ENCODE assay signal across 20 cellular contexts in genomic region chr1:204940591-204940990, GRCh38.
DNase-seq lines count a peak whose midpoint lies in the region; FAIRE-seq and TF ChIP-seq lines count a peak whose summit lies in the region.
"Had no signal": no experiment of that assay in that cellular context is flagged by ENCODE, and none has a peak within 500 bp of the region (broad histone marks: within the 10 kb centered on the region; RNA-seq: fewer than 3 reads in every experiment).

No MANE protein-coding gene starts in this region.

- DNase-seq in EL (peak; percentile 7), RWPE1 (ENCODE audit: low spot score) (peak; percentile 88), dorsolateral prefrontal cortex (no peak), keratinocyte (ENCODE audit: low read depth, low spot score) (peak; percentile 45), substantia nigra (lab: John Stamatoyannopoulos, UW) (no peak), NCI-H1105 (lab: John Stamatoyannopoulos, UW) (no peak)
- DNase-seq in central memory CD4-positive, alpha-beta T cell: no peak
- DNase-seq: DMS79 treated with DMSO at 0.1 percent for 48 hours, MM.1S, NCI-H1048, NCI-H1436, NCI-H187 treated with DMSO at 0.1 percent for 48 hours, NCI-H2107, NCI-H446 treated with DMSO at 0.1 percent for 48 hours, NCI-H526 treated with DMSO at 0.1 percent for 48 hours, SHP77 had no signal

- H3K27me3 ChIP-seq in dorsolateral prefrontal cortex: no peaks in the 10 kb centered on the region
- H3K27me3 ChIP-seq in keratinocyte (ENCODE audit: control insufficient read depth, extremely low read depth, insufficient read depth, low read length): no peaks in the 10 kb centered on the region

- H3K9me3 ChIP-seq in keratinocyte (ENCODE audit: control insufficient read depth, low read depth, low read length): no peaks in the 10 kb centered on the region
- H3K9me3 ChIP-seq: A549 had no signal

- H3K27ac ChIP-seq in RWPE1: no peak overlapping the region
- H3K27ac ChIP-seq in dorsolateral prefrontal cortex: peak overlapping the region in 49 of 59 donors; percentile 1 to 88 (median 71)
- no peak overlapping the region for H3K27ac ChIP-seq in keratinocyte (ENCODE audit: control insufficient read depth, insufficient read depth, low read length)
- H3K27ac ChIP-seq in substantia nigra (ENCODE audit: low read depth, low read length, poor library complexity, severe bottlenecking): no peak overlapping the region
- H3K27ac ChIP-seq: A549 had no signal

- H3K36me3 ChIP-seq in keratinocyte (ENCODE audit: control insufficient read depth in 2 of 2, extremely low read depth in 1 of 2, insufficient read depth in 2 of 2, low read length in 2 of 2): no peaks in the 10 kb centered on the region

- dilution Hi-C loops in keratinocyte (cut with MboI; ENCODE audit: extremely low pct_ligation_motif_present, low sequenced_read_pairs): no loop called here

- peak overlapping the region; percentile 25 for H3K4me2 ChIP-seq in keratinocyte (ENCODE audit: control insufficient read depth, extremely low read depth, insufficient read depth, low read depth, low read length)
- H3K4me2 ChIP-seq: A549, GM23338 had no signal

- no peaks in the 10 kb centered on the region for H3K79me2 ChIP-seq in keratinocyte (ENCODE audit: control insufficient read depth, insufficient read depth, low read length)

- H3K9me1 ChIP-seq in keratinocyte (ENCODE audit: control insufficient read depth, extremely low read depth, insufficient read depth, low read length): no peaks in the 10 kb centered on the region

- no peak overlapping the region for H2AFZ ChIP-seq in keratinocyte (ENCODE audit: control insufficient read depth, low read length)
- H2AFZ ChIP-seq: GM23338 had no signal

- CTCF ChIA-PET in RWPE1 (lab: Yijun Ruan, JAX): interaction anchor here (0.9 to 4.1 kb wide), 8 partner anchors 11 to 133 kb away, joined by 3 to 27 read pairs (median 8); no protein-coding TSS in a partner anchor

- POLR2A ChIA-PET in RWPE1 (lab: Yijun Ruan, JAX; ENCODE audit: low non-redundant PET): no interaction called here

- H4K20me1 ChIP-seq in keratinocyte (ENCODE audit: control insufficient read depth, extremely low read depth, insufficient read depth, low read length): no peaks in the 10 kb centered on the region

- TF ChIP-seq CTCF in RWPE1 (conservative IDR thresholded peaks at IDR 0.05; ENCODE audit: low read depth) (no peak), dorsolateral prefrontal cortex (IDR thresholded peaks at IDR 0.05 in 54 of 56, conservative IDR thresholded peaks at IDR 0.05 in 2 of 56; ENCODE audit: low read depth in 1 of 56, partially characterized antibody in 56 of 56) (no peak), keratinocyte (optimal IDR thresholded peaks at IDR 0.05 in 1 of 3, IDR thresholded peaks at IDR 0.05 in 1 of 3, conservative IDR thresholded peaks at IDR 0.05 in 1 of 3; ENCODE audit: extremely low read depth in 1 of 3, insufficient read depth in 2 of 3, low read length in 3 of 3) (no peak)

- H3K9ac ChIP-seq in keratinocyte (ENCODE audit: control insufficient read depth, extremely low read depth, insufficient read depth, low read length): no peak overlapping the region

- FAIRE-seq in keratinocyte (lab: Jason Lieb, UNC): peak; percentile 74
- FAIRE-seq: A549, G401.6, GM12892 had no signal

- intact Hi-C loops in dorsolateral prefrontal cortex (cut with DNase I): loop anchor here (2.0 to 5.0 kb wide), 4 partner anchors 68 to 373 kb away; no protein-coding TSS in a partner anchor

- H3K4me1 ChIP-seq in keratinocyte (ENCODE audit: control insufficient read depth, extremely low read depth, insufficient read depth, low read length): peaks cover 10% of the 10 kb centered on the region
- H3K4me1 ChIP-seq: A549 had no signal

- no peak overlapping the region for H3K4me3 ChIP-seq in dorsolateral prefrontal cortex
- H3K4me3 ChIP-seq in keratinocyte (ENCODE audit: control insufficient read depth in 2 of 3, extremely low read depth in 1 of 3, insufficient read depth in 2 of 3, low read depth in 1 of 3, low read length in 3 of 3): no peak overlapping the region
- H3K4me3 ChIP-seq: A549, GM23338 had no signal

Comparison
In these comparisons a context has a peak if more than half of its experiments do, and no peak if none do; other contexts are left out.
1. DNase-seq: peak in EL (single experiment), RWPE1 (single experiment) and keratinocyte (single experiment); none in dorsolateral prefrontal cortex (0 of 10), substantia nigra (0 of 49), NCI-H1105 (single experiment) and central memory CD4-positive, alpha-beta T cell (single experiment).
2. H3K27ac ChIP-seq: peak in dorsolateral prefrontal cortex (49 of 59); none in RWPE1 (single experiment), keratinocyte (single experiment) and substantia nigra (single experiment).